In the genomic region with DNA sequence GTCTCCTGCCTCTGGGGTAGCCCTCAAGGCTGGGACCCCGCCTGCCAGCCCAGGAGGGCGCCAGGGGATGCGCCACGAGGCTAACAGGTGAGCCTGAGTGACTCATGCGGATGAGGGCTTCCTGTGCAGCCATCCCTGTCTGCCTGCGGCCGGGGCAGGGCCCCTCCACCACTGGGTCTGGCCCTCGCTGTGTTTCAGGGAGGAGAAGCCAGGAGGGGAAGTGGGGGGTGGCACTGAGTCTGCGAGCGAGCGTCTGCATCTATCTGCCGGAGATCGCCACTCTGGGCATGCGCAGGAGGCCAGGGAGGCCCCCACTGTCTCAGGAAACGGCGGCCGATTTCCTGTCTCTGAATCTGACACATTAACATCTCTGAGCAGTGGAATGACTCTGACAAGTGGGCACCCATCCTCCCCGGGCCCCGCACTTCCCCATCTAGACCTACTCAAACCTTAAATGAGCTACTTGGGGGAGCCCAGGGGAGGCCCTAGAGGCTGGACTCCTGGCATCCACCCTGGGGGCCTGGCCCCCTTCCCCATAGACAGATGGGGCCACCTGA, we compare ENCODE assay signal across 8 cellular contexts. TPM values are rescaled to one million over a fixed set of nuclear protein-coding genes. Genes with fewer than 3 reads are reported as not detected.
DNase-seq lines count a peak whose midpoint lies in the region; ATAC-seq lines count a peak whose summit lies in the region.

No MANE protein-coding gene starts in this region.

- CTCF ChIA-PET in activated CD4-positive, alpha-beta memory T cell treated with anti-CD3 and anti-CD28 coated beads, Interleukin-2, amount 10 ng/mL, durations not matched to agents 7 days and 5 days (lab: Charles Lee) = interaction anchor here (0.6 to 1.7 kb wide), 7 partner anchors 17 to 202 kb away, joined by 3 to 4 read pairs (median 3); partner anchors contain the start of genes ASF1B, IL27RA and RFX1

- DNase-seq in NCI-H2227 treated with DMSO at 0.1 percent for 48 hours (lab: John Stamatoyannopoulos, UW) = peak; percentile 19
- peak; percentile 99 for DNase-seq in activated CD4-positive, alpha-beta memory T cell treated with anti-CD3 and anti-CD28 coated beads, Interleukin-2, amount 10 ng/mL, durations not matched to agents 7 days and 5 days
- peak; percentile 93 to 99 for DNase-seq in stimulated activated CD8-positive, alpha-beta memory T cell treated with anti-CD3 and anti-CD28 coated beads, Interleukin-4, amount 100 ng/mL, for 1 hour (ENCODE audit: low read depth in 2 of 2, low spot score in 1 of 2)
- no peak for DNase-seq in HAP-1 (ENCODE audit: low spot score in 2 of 2)

- H3K27me3 Mint-ChIP-seq in activated CD4-positive, alpha-beta memory T cell treated with anti-CD3 and anti-CD28 coated beads, Interleukin-2, amount 10 ng/mL, durations not matched to agents 7 days and 5 days = no peaks in the 10 kb centered on the region

- H3K9me3 ChIP-seq in endocrine pancreas (ENCODE audit: control insufficient read depth, low read length) (no peaks in the 10 kb centered on the region), mesodermal cell (ENCODE audit: control insufficient read depth, low read length) (no peaks in the 10 kb centered on the region), HAP-1 (no peaks in the 10 kb centered on the region)

- in situ Hi-C loops in HAP-1 (cut with MboI; ENCODE audit: low sequenced_read_pairs) = no loop called here

- H3K9me3 Mint-ChIP-seq in activated CD4-positive, alpha-beta memory T cell treated with anti-CD3 and anti-CD28 coated beads, Interleukin-2, amount 10 ng/mL, durations not matched to agents 7 days and 5 days = no peaks in the 10 kb centered on the region

- H3K27me3 ChIP-seq in endocrine pancreas (ENCODE audit: control insufficient read depth, insufficient read depth, low read length) (no peaks in the 10 kb centered on the region), HAP-1 (ENCODE audit: low read depth) (no peaks in the 10 kb centered on the region)

- 30 to 43% methylated on average over 18 to 19 of the region's 19 CpGs for WGBS in mesodermal cell (ENCODE audit: insufficient coverage in 2 of 2), 2 experiments

- POLR2A ChIA-PET in activated CD4-positive, alpha-beta memory T cell treated with anti-CD3 and anti-CD28 coated beads, Interleukin-2, amount 10 ng/mL, durations not matched to agents 7 days and 5 days (lab: Charles Lee) = interaction anchor here (0.9 to 10.2 kb wide), 8 partner anchors 9 to 79 kb away, joined by 3 to 157 read pairs (median 4); partner anchors contain the start of genes DCAF15, IL27RA and RFX1

- H3K4me1 ChIP-seq in endocrine pancreas (ENCODE audit: control insufficient read depth, insufficient read depth, low read length) = no peaks in the 10 kb centered on the region
- peaks cover 29% of the 10 kb centered on the region for H3K4me1 ChIP-seq in mesodermal cell (ENCODE audit: control insufficient read depth, insufficient read depth, low read length, poor library complexity, severe bottlenecking)
- H3K4me1 ChIP-seq in HAP-1 = no peaks in the 10 kb centered on the region

- peak overlapping the region; percentile 71 for H3K9ac ChIP-seq in endocrine pancreas (ENCODE audit: control insufficient read depth, insufficient read depth, low read length)

- H3K36me3 ChIP-seq in endocrine pancreas (ENCODE audit: control insufficient read depth, insufficient read depth, low read length) (no peaks in the 10 kb centered on the region), mesodermal cell (ENCODE audit: control insufficient read depth, insufficient read depth, low read length) (peaks cover 21% of the 10 kb centered on the region), HAP-1 (replicated peaks) (peaks cover 8% of the 10 kb centered on the region)

- ATAC-seq in GM18858 (IDR thresholded peaks at IDR 0.05; ENCODE audit: unreplicated experiment) (peak; percentile 71), HG02973 (IDR thresholded peaks at IDR 0.05; ENCODE audit: unreplicated experiment) (peak; percentile 67)

- peak overlapping the region; percentile 59 for H3K4me3 Mint-ChIP-seq in activated CD4-positive, alpha-beta memory T cell treated with anti-CD3 and anti-CD28 coated beads, Interleukin-2, amount 10 ng/mL, durations not matched to agents 7 days and 5 days

- H3K4me3 ChIP-seq in endocrine pancreas (ENCODE audit: control insufficient read depth, insufficient read depth, low read length) = no peak overlapping the region
- H3K4me3 ChIP-seq in mesodermal cell (ENCODE audit: extremely low read depth, insufficient read depth, low read length, poor library complexity, severe bottlenecking) = no peak overlapping the region
- no peak overlapping the region for H3K4me3 ChIP-seq in HAP-1

- H3K4me1 Mint-ChIP-seq in activated CD4-positive, alpha-beta memory T cell treated with anti-CD3 and anti-CD28 coated beads, Interleukin-2, amount 10 ng/mL, durations not matched to agents 7 days and 5 days = peaks cover 77% of the 10 kb centered on the region

- peak overlapping the region; percentile 41 for H3K27ac ChIP-seq in mesodermal cell (ENCODE audit: low read depth, low read length, severe bottlenecking)

- H3K36me3 Mint-ChIP-seq in activated CD4-positive, alpha-beta memory T cell treated with anti-CD3 and anti-CD28 coated beads, Interleukin-2, amount 10 ng/mL, durations not matched to agents 7 days and 5 days (ENCODE audit: low read depth) = peaks cover 22% of the 10 kb centered on the region

- peak overlapping the region; percentile 98 for H3K27ac Mint-ChIP-seq in activated CD4-positive, alpha-beta memory T cell treated with anti-CD3 and anti-CD28 coated beads, Interleukin-2, amount 10 ng/mL, durations not matched to agents 7 days and 5 days

RNA-seq across cellular contexts. Expression of gene RFX1, which starts 19.7 kb away (rescaled TPM):
- 10 to 100 TPM; 16.8 to 18.6 TPM for total RNA-seq in activated CD4-positive, alpha-beta memory T cell treated with anti-CD3 and anti-CD28 coated beads, Interleukin-2, amount 10 ng/mL, durations not matched to agents 7 days and 5 days
- polyA plus RNA-seq in mesodermal cell (2013, experiment 1 of 2) = 12.8 TPM
- polyA plus RNA-seq in mesodermal cell (2013, experiment 2 of 2) = 10.3 TPM

RNA-seq across cellular contexts. Expression of gene DCAF15, which starts 34.1 kb away (rescaled TPM):
- total RNA-seq in activated CD4-positive, alpha-beta memory T cell treated with anti-CD3 and anti-CD28 coated beads, Interleukin-2, amount 10 ng/mL, durations not matched to agents 7 days and 5 days = 10 to 100 TPM; 76.2 to 78.4 TPM
- 49.4 TPM for polyA plus RNA-seq in mesodermal cell (2013, experiment 1 of 2)
- 40.8 TPM for polyA plus RNA-seq in mesodermal cell (2013, experiment 2 of 2)

RNA-seq across cellular contexts. Expression of gene RLN3, which starts 41.5 kb away (rescaled TPM):
- total RNA-seq in activated CD4-positive, alpha-beta memory T cell treated with anti-CD3 and anti-CD28 coated beads, Interleukin-2, amount 10 ng/mL, durations not matched to agents 7 days and 5 days = not detected
- polyA plus RNA-seq in mesodermal cell (2013, experiment 1 of 2) = not detected
- not detected for polyA plus RNA-seq in mesodermal cell (2013, experiment 2 of 2)

RNA-seq across cellular contexts. Expression of gene IL27RA, which starts 45.1 kb away (rescaled TPM):
- 10 to 100 TPM; 55.5 to 58.1 TPM for total RNA-seq in activated CD4-positive, alpha-beta memory T cell treated with anti-CD3 and anti-CD28 coated beads, Interleukin-2, amount 10 ng/mL, durations not matched to agents 7 days and 5 days
- 13.6 TPM for polyA plus RNA-seq in mesodermal cell (2013, experiment 1 of 2)
- polyA plus RNA-seq in mesodermal cell (2013, experiment 2 of 2) = 11.2 TPM

RNA-seq across cellular contexts. Expression of gene PODNL1, which starts 48.2 kb away (rescaled TPM):
- under 1 TPM; 0.35 to 0.48 TPM for total RNA-seq in activated CD4-positive, alpha-beta memory T cell treated with anti-CD3 and anti-CD28 coated beads, Interleukin-2, amount 10 ng/mL, durations not matched to agents 7 days and 5 days
- polyA plus RNA-seq in mesodermal cell (2013, experiment 1 of 2) = 1.2 TPM
- 2.5 TPM for polyA plus RNA-seq in mesodermal cell (2013, experiment 2 of 2)

Comparison
In these comparisons a context has a peak if more than half of its experiments do, and no peak if none do; other contexts are left out.
1. DNase-seq: peak in NCI-H2227 treated with DMSO at 0.1 percent for 48 hours (single experiment), activated CD4-positive, alpha-beta memory T cell treated with anti-CD3 and anti-CD28 coated beads, Interleukin-2, amount 10 ng/mL, durations not matched to agents 7 days and 5 days (single experiment) and stimulated activated CD8-positive, alpha-beta memory T cell treated with anti-CD3 and anti-CD28 coated beads, Interleukin-4, amount 100 ng/mL, for 1 hour (2 of 2); none in HAP-1 (0 of 2).